ENCODE assay signal across 17 cellular contexts in the genomic region with DNA sequence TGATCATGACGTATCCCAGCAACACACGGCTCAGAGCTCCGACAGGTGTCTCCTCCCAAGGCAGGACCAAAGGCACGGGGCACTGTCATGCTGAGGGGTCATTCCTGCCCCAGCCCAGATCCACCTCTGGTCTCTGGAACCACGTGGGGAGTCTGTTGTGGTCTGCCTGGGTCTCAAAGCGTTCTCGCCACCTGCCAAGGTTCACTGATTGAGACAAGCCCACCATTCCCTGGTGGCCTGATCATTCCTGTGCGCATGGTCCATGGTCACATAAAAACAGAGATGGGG.
DNase-seq lines count a peak whose midpoint lies in the region; ATAC-seq and TF ChIP-seq lines count a peak whose summit lies in the region.
"Had no signal": no experiment of that assay in that cellular context is flagged by ENCODE, and none has a peak within 500 bp of the region (broad histone marks: within the 10 kb centered on the region; RNA-seq: fewer than 3 reads in every experiment).

No MANE protein-coding gene starts in this region.

- H3K27ac Mint-ChIP-seq in chondrocyte (ENCODE audit: unreplicated experiment) = peak overlapping the region; percentile 14
- peak overlapping the region; percentile 64 to 90 for H3K27ac Mint-ChIP-seq in natural killer cell treated with Interleukin-12 subunit alpha and Interleukin-12 subunit beta and Interleukin-15 and Interleukin-18, amount 100 ng/mL, for 72 hours
- H3K27ac Mint-ChIP-seq: GM23338 had no signal

- no peak overlapping the region for H3K4me3 ChIP-seq in BLaER1
- H3K4me3 ChIP-seq in HEK293 (ENCODE audit: low read depth, low read length) = no peak overlapping the region
- H3K4me3 ChIP-seq: GM12878, GM23338 had no signal

- H3K36me3 Mint-ChIP-seq in chondrocyte (ENCODE audit: low read depth) = peaks cover 7% of the 10 kb centered on the region
- H3K36me3 Mint-ChIP-seq in natural killer cell treated with Interleukin-12 subunit alpha and Interleukin-12 subunit beta and Interleukin-15 and Interleukin-18, amount 100 ng/mL, for 72 hours = peaks cover 23% of the 10 kb centered on the region

- peaks cover 52% of the 10 kb centered on the region for H3K36me3 ChIP-seq in BLaER1
- H3K36me3 ChIP-seq in HEK293 (ENCODE audit: control insufficient read depth in 2 of 2, insufficient read depth in 1 of 2, low read length in 2 of 2) = peaks cover 0 to 14% of the 10 kb centered on the region in 2 experiments; a peak in 1 of 3 replicates

- peak in 1 of 2 donors; percentile 57 for ATAC-seq in natural killer cell treated with Interleukin-12 subunit alpha and Interleukin-12 subunit beta and Interleukin-15 and Interleukin-18, amount 100 ng/mL, for 72 hours
- ATAC-seq: GM12878, GM23338 had no signal

- no peak overlapping the region for H3K27ac ChIP-seq in BLaER1
- H3K27ac ChIP-seq in HEK293 (ENCODE audit: extremely low read depth, low read depth, low read length) = no peak overlapping the region
- no peak overlapping the region for H3K27ac ChIP-seq in caudate nucleus (ENCODE audit: low read depth, low read length)
- H3K27ac ChIP-seq: C4-2B had no signal

- POLR2A ChIA-PET in HEK293 (lab: Yijun Ruan, JAX) = no interaction called here

- DNase-seq in chondrocyte (ENCODE audit: low spot score) (no peak), caudate nucleus (lab: John Stamatoyannopoulos, UW) (no peak), DMS53 treated with DMSO at 0.1 percent for 48 hours (lab: John Stamatoyannopoulos, UW; ENCODE audit: unreplicated experiment) (no peak), NCI-H2227 treated with DMSO at 0.1 percent for 48 hours (lab: John Stamatoyannopoulos, UW) (no peak)
- no peak for DNase-seq in natural killer cell treated with Interleukin-12 subunit alpha and Interleukin-12 subunit beta and Interleukin-15 and Interleukin-18, amount 100 ng/mL, for 72 hours (ENCODE audit: low spot score)
- DNase-seq: Caco-2; DMS53; NCI-H1436 treated with DMSO at 0.1 percent for 48 hours; NCI-H226; NCI-H526; NK-92 treated with Interleukin-12 subunit alpha and Interleukin-12 subunit beta, amount 100 ng/mL, for 24 hours; OCI-M1 had no signal

- no peaks in the 10 kb centered on the region for H3K27me3 Mint-ChIP-seq in chondrocyte (ENCODE audit: low read depth)
- no peaks in the 10 kb centered on the region for H3K27me3 Mint-ChIP-seq in natural killer cell treated with Interleukin-12 subunit alpha and Interleukin-12 subunit beta and Interleukin-15 and Interleukin-18, amount 100 ng/mL, for 72 hours

- H3K4me2 ChIP-seq in BLaER1 = peak overlapping the region; percentile 78
- H3K4me2 ChIP-seq: GM23338 had no signal

- no peak overlapping the region for H3K9ac ChIP-seq in BLaER1

- CTCF ChIA-PET in HEK293 (lab: Yijun Ruan, JAX) = no interaction called here

- no peaks in the 10 kb centered on the region for H3K9me3 Mint-ChIP-seq in chondrocyte (ENCODE audit: low read depth)
- no peaks in the 10 kb centered on the region for H3K9me3 Mint-ChIP-seq in natural killer cell treated with Interleukin-12 subunit alpha and Interleukin-12 subunit beta and Interleukin-15 and Interleukin-18, amount 100 ng/mL, for 72 hours
- H3K9me3 Mint-ChIP-seq: GM23338 had no signal

- TF ChIP-seq CTCF in HEK293 (tag by site-specific recombination; IDR thresholded peaks at IDR 0.05) (no peak), chondrocyte (IDR thresholded peaks at IDR 0.05) (no peak)

- H3K9me3 ChIP-seq in BLaER1 (no peaks in the 10 kb centered on the region), HEK293 (ENCODE audit: control insufficient read depth, insufficient read depth, low read depth, low read length) (no peaks in the 10 kb centered on the region)
- H3K9me3 ChIP-seq: Caco-2 had no signal

- no peak overlapping the region for H3K4me3 Mint-ChIP-seq in chondrocyte (ENCODE audit: unreplicated experiment)
- H3K4me3 Mint-ChIP-seq in natural killer cell treated with Interleukin-12 subunit alpha and Interleukin-12 subunit beta and Interleukin-15 and Interleukin-18, amount 100 ng/mL, for 72 hours = no peak overlapping the region
- H3K4me3 Mint-ChIP-seq: GM23338 had no signal

- H3K4me1 ChIP-seq in BLaER1 = peaks cover 52% of the 10 kb centered on the region
- H3K4me1 ChIP-seq in HEK293 (ENCODE audit: control insufficient read depth, insufficient read depth, low read length) = no peaks in the 10 kb centered on the region
- H3K4me1 ChIP-seq: Caco-2 had no signal

- no peaks in the 10 kb centered on the region for H3K27me3 ChIP-seq in BLaER1

- H4K20me1 ChIP-seq in BLaER1 = peaks cover 69% of the 10 kb centered on the region

- peaks cover 40% of the 10 kb centered on the region for H3K4me1 Mint-ChIP-seq in chondrocyte (ENCODE audit: low read depth)
- peaks cover 61 to 65% of the 10 kb centered on the region in 2 donors for H3K4me1 Mint-ChIP-seq in natural killer cell treated with Interleukin-12 subunit alpha and Interleukin-12 subunit beta and Interleukin-15 and Interleukin-18, amount 100 ng/mL, for 72 hours (ENCODE audit: low read depth in 2 of 2)

TF ChIP-seq in HEK293, 187 proteins besides CTCF, POLR2A, EP300 and RAD21:
- TF ChIP-seq SCRT2 (tag by site-specific recombination; IDR thresholded peaks at IDR 0.05) = peak; percentile 41
- TF ChIP-seq ZNF777 (tag by site-specific recombination; IDR thresholded peaks at IDR 0.05; ENCODE audit: borderline replicate concordance) = no peak
- TF ChIP-seq ZNF24 (tag by site-specific recombination; IDR thresholded peaks at IDR 0.05) = no peak
- TF ChIP-seq ZNF585B (tag by site-specific recombination; IDR thresholded peaks at IDR 0.05) = no peak
- no peak for TF ChIP-seq ZNF830 (tag by site-specific recombination; IDR thresholded peaks at IDR 0.05; ENCODE audit: low read depth)
- TF ChIP-seq ZNF623 (tag by site-specific recombination; IDR thresholded peaks at IDR 0.05) = no peak
